Comparison of ENCODE assay signal across 19 cellular contexts in genomic region chr12:67006612-67007011, GRCh38.
"Had no signal": no experiment of that assay in that cellular context is flagged by ENCODE, and none has a peak within 500 bp of the region (broad histone marks: within the 10 kb centered on the region; RNA-seq: fewer than 3 reads in every experiment).

No MANE protein-coding gene starts in this region.

- H3K36me3 ChIP-seq: heart left ventricle, neutrophil, right lobe of liver, suprapubic skin, thyroid gland, upper lobe of left lung, uterus had no signal

- H3K4me3 ChIP-seq: heart left ventricle, psoas muscle, right lobe of liver, suprapubic skin, thyroid gland, upper lobe of left lung, uterus had no signal

- H3K9me3 ChIP-seq: heart left ventricle, neutrophil, psoas muscle, right lobe of liver, suprapubic skin, thyroid gland, upper lobe of left lung, uterus had no signal

- H3K27me3 ChIP-seq: heart left ventricle, neutrophil, right lobe of liver, suprapubic skin, thyroid gland, upper lobe of left lung, uterus had no signal

- H3K27ac ChIP-seq: heart left ventricle, neutrophil, psoas muscle, right lobe of liver, suprapubic skin, thyroid gland, upper lobe of left lung, uterus had no signal

- DNase-seq: dermis blood vessel endothelial cell; endodermal cell; erythroblast; heart left ventricle; hypothalamus; kidney glomerular epithelial cell; mesendoderm; naive thymus-derived CD8-positive, alpha-beta T cell; psoas muscle; retina; right lobe of liver; stimulated activated CD4-positive, alpha-beta T cell treated with anti-CD3 and anti-CD28 coated beads, Interleukin-4, amount 100 ng/mL, for 1 hour; stimulated activated CD8-positive, alpha-beta memory T cell treated with anti-CD3 and anti-CD28 coated beads, Interleukin-4, amount 100 ng/mL, for 48 hours; stimulated activated naive CD8-positive, alpha-beta T cell treated with anti-CD3 and anti-CD28 coated beads, Interleukin-15, Interleukin-2, amounts not matched to agents 100 U/mL and 50 U/mL, for 24 hours; thyroid gland; upper lobe of left lung; uterus had no signal

- H3K4me1 ChIP-seq: heart left ventricle, psoas muscle, right lobe of liver, suprapubic skin, upper lobe of left lung, uterus had no signal
